Comparison of ENCODE assay signal across 8 cellular contexts in the genomic region with DNA sequence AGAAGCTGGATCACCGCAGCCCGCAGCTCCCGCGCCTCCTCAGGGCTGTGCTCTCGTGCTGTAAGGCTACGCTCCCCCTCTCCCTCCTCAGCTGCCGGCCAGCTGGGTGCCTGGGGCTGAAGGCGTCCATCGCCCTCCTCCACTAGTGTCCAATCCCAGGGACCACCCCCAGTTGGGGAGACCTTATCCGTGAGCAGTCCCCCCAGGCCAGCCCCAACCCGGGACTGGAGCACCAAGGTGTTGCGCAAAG. TPM values are rescaled to one million over a fixed set of nuclear protein-coding genes. Genes with fewer than 3 reads are reported as not detected.
A peak's percentile ranks its signal among the peaks of the same experiment; 100 is the strongest.
DNase-seq lines count a peak whose midpoint lies in the region; ATAC-seq, FAIRE-seq and TF ChIP-seq lines count a peak whose summit lies in the region.

No MANE protein-coding gene starts in this region.

- peak overlapping the region; percentile 88 for H3K4me3 Mint-ChIP-seq in chondrocyte (ENCODE audit: unreplicated experiment)

- FAIRE-seq in A549 (lab: Jason Lieb, UNC), result no peak

- H3K4me1 ChIP-seq in A549 (peaks cover 11% of the 10 kb centered on the region), HUES64 (ENCODE audit: insufficient read depth, low read length) (no peaks in the 10 kb centered on the region), muscle layer of colon (ENCODE audit: insufficient read depth, low read length) (peaks cover 11% of the 10 kb centered on the region)

- no peak for TF ChIP-seq RAD21 in A549 (conservative IDR thresholded peaks at IDR 0.05 in 1 of 2, IDR thresholded peaks at IDR 0.05 in 1 of 2)

- peaks cover 8% of the 10 kb centered on the region for H3K27me3 Mint-ChIP-seq in chondrocyte (ENCODE audit: low read depth)

- H3K4me1 Mint-ChIP-seq in chondrocyte (ENCODE audit: low read depth), result peaks cover 5% of the 10 kb centered on the region

- CTCF ChIA-PET in A549 (lab: Yijun Ruan, JAX), result interaction anchor here (0.6 to 6.6 kb wide), 52 partner anchors 9 to 286 kb away, joined by 3 to 173 read pairs (median 5); partner anchors contain the start of genes CATSPER1, CCDC85B, CFL1 and KAT5

- 66% methylated on average over 8 of the region's 12 CpGs for WGBS in A549 (ENCODE audit: missing lambda C conversion rate)
- WGBS in HUES64, result 91% methylated on average over 12 of the region's 12 CpGs

- H3K36me3 ChIP-seq in HUES64 (ENCODE audit: insufficient read depth, low read length), result peaks cover 6% of the 10 kb centered on the region; the same call in 1 of the 2 replicates
- peaks cover 18% of the 10 kb centered on the region for H3K36me3 ChIP-seq in muscle layer of colon (ENCODE audit: insufficient read depth, low read length)

- H3K9ac ChIP-seq in HUES64 (ENCODE audit: low read depth, low read length) (no peak overlapping the region), muscle layer of colon (ENCODE audit: low read length) (no peak overlapping the region)

- no peaks in the 10 kb centered on the region for H3K9me3 Mint-ChIP-seq in chondrocyte (ENCODE audit: low read depth)

- H3K9me3 ChIP-seq in A549, result no peaks in the 10 kb centered on the region
- H3K9me3 ChIP-seq in HUES64 (ENCODE audit: insufficient read depth, low read depth, low read length), result no peaks in the 10 kb centered on the region
- no peaks in the 10 kb centered on the region for H3K9me3 ChIP-seq in muscle layer of colon (ENCODE audit: low read length)

- POLR2A ChIA-PET in A549 (lab: Yijun Ruan, JAX), result interaction anchor here (0.6 to 2.1 kb wide), 7 partner anchors 10 to 109 kb away, joined by 3 to 8 read pairs (median 4); partner anchors contain the start of genes FIBP, KAT5, MUS81 and RNASEH2C

- peaks cover 3% of the 10 kb centered on the region for H3K36me3 Mint-ChIP-seq in chondrocyte (ENCODE audit: low read depth)

- H3K27ac Mint-ChIP-seq in chondrocyte (ENCODE audit: unreplicated experiment), result no peak overlapping the region

- TF ChIP-seq CTCF in A549 (IDR thresholded peaks at IDR 0.05), result no peak
- no peak for TF ChIP-seq CTCF in chondrocyte (IDR thresholded peaks at IDR 0.05)

- peak in 1 of 2 experiments; percentile 1; a peak in 2 of 6 replicates for ATAC-seq in A549
- no peak for ATAC-seq in HG03135 (IDR thresholded peaks at IDR 0.05; ENCODE audit: unreplicated experiment)

- peak overlapping the region; percentile 99 for H3K4me2 ChIP-seq in A549

- no peak for TF ChIP-seq EP300 in A549 (IDR thresholded peaks at IDR 0.05)

- DNase-seq in A549 (ENCODE audit: low read depth in 1 of 2, low spot score in 1 of 2), result no peak
- no peak for DNase-seq in chondrocyte (ENCODE audit: low spot score)
- no peak for DNase-seq in stimulated activated naive CD4-positive, alpha-beta T cell treated with Interleukin-2 at 50 U/mL for 16 hours (lab: John Stamatoyannopoulos, UW)
- DNase-seq in iPS-NIHi11 (ENCODE audit: low spot score), result no peak
- no peak for DNase-seq in NCI-H526 treated with DMSO at 0.1 percent for 48 hours (lab: John Stamatoyannopoulos, UW)

- H3K27me3 ChIP-seq in HUES64 (ENCODE audit: insufficient read depth, low read length) (peaks cover 37% of the 10 kb centered on the region), muscle layer of colon (ENCODE audit: control insufficient read depth in 1 of 2, insufficient read depth in 2 of 2, low read length in 2 of 2) (no peaks in the 10 kb centered on the region)

- no peak for TF ChIP-seq POLR2A in A549 (IDR thresholded peaks at IDR 0.05; ENCODE audit: low read length)

- H3K27ac ChIP-seq in A549, result peak overlapping the region; percentile 93 to 98
- no peak overlapping the region for H3K27ac ChIP-seq in HUES64 (ENCODE audit: low read depth, low read length)
- no peak overlapping the region for H3K27ac ChIP-seq in muscle layer of colon (ENCODE audit: low read depth, low read length)

- H3K4me3 ChIP-seq in A549 (peak overlapping the region; percentile 98), HUES64 (ENCODE audit: low read length) (peak overlapping the region; percentile 63), muscle layer of colon (ENCODE audit: low read depth in 1 of 2, low read length in 2 of 2) (peak overlapping the region; percentile 70 to 83)

TF ChIP-seq in A549, 52 proteins besides CTCF, POLR2A, EP300 and RAD21:
- TF ChIP-seq, protein P1, sequence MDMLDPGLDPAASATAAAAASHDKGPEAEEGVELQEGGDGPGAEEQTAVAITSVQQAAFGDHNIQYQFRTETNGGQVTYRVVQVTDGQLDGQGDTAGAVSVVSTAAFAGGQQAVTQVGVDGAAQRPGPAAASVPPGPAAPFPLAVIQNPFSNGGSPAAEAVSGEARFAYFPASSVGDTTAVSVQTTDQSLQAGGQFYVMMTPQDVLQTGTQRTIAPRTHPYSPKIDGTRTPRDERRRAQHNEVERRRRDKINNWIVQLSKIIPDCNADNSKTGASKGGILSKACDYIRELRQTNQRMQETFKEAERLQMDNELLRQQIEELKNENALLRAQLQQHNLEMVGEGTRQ (IDR thresholded peaks at IDR 0.05), result no peak
- 0 out of 4 replicates have a peak, but pooled peaks of 1 of the 2 experiments have one; percentile 73 for TF ChIP-seq CEBPB (IDR thresholded peaks at IDR 0.05)

RNA-seq across cellular contexts. Expression of gene AP5B1, which starts 1.2 kb away (rescaled TPM):
- polyA plus RNA-seq in A549 (2011; rRNA removed), result 5.2 and 5.8 TPM in 2 replicates
- polyA plus RNA-seq in A549 (2012; cell fraction: cytosol; rRNA removed), result 6.8 and 10.8 TPM in 2 replicates
- 12.7 and 19.9 TPM in 2 replicates for polyA plus RNA-seq in A549 (2012; cell fraction: nucleus; rRNA removed)
- 9.0 to 10.2 TPM (median 9.2 TPM) in 3 replicates for polyA plus RNA-seq in A549 (2017; fragmentation: RNase III; extraction: RNeasy Plus Mini Kit Qiagen cat#74134 plus additional on column Dnase treatment)
- 8.4 and 9.3 TPM in 2 replicates for polyA minus RNA-seq in A549 (2011; rRNA and poly(A)+ RNA removed)
- 3.3 TPM for polyA plus RNA-seq in HUES64 (2013, experiment 1 of 2)
- 5.6 TPM for polyA plus RNA-seq in HUES64 (2013, experiment 2 of 2)
- total RNA-seq in chondrocyte, result 13.8 to 14.6 TPM (median 14.1 TPM) in 3 replicates

RNA-seq across cellular contexts. Expression of gene OVOL1, which starts 7.3 kb away (rescaled TPM):
- polyA plus RNA-seq in A549 (2011; rRNA removed), result not detected in 2 replicates
- 0.01 TPM in 1 of 2 replicates, not detected in the other for polyA plus RNA-seq in A549 (2012; cell fraction: cytosol; rRNA removed)
- 0.04 and 0.07 TPM in 2 replicates for polyA plus RNA-seq in A549 (2012; cell fraction: nucleus; rRNA removed)
- not detected in 3 replicates for polyA plus RNA-seq in A549 (2017; fragmentation: RNase III; extraction: RNeasy Plus Mini Kit Qiagen cat#74134 plus additional on column Dnase treatment)
- not detected in 2 replicates for polyA minus RNA-seq in A549 (2011; rRNA and poly(A)+ RNA removed)
- polyA plus RNA-seq in HUES64 (2013, experiment 1 of 2), result 1.2 TPM
- 1.2 TPM for polyA plus RNA-seq in HUES64 (2013, experiment 2 of 2)
- total RNA-seq in chondrocyte, result 0.12 TPM in 1 of 3 replicates, not detected in the others

RNA-seq across cellular contexts. Expression of gene SNX32, which starts 54.2 kb away (rescaled TPM):
- polyA plus RNA-seq in A549 (2011; rRNA removed) (not detected in 2 replicates), A549 (2017; fragmentation: RNase III; extraction: RNeasy Plus Mini Kit Qiagen cat#74134 plus additional on column Dnase treatment) (0.04 to 0.08 TPM (median 0.05 TPM) in 3 replicates)
- polyA plus RNA-seq in A549 (2012; cell fraction: cytosol; rRNA removed), result not detected in 2 replicates
- not detected in 2 replicates for polyA plus RNA-seq in A549 (2012; cell fraction: nucleus; rRNA removed)
- polyA minus RNA-seq in A549 (2011; rRNA and poly(A)+ RNA removed), result not detected in 2 replicates
- polyA plus RNA-seq in HUES64 (2013, experiment 1 of 2), result 1.00 TPM
- 1.7 TPM for polyA plus RNA-seq in HUES64 (2013, experiment 2 of 2)
- 0.79 to 1.8 TPM (median 0.80 TPM) in 3 replicates for total RNA-seq in chondrocyte

RNA-seq across cellular contexts. Expression of gene RNASEH2C, which starts 59.0 kb away (rescaled TPM):
- 15.1 and 15.8 TPM in 2 replicates for polyA plus RNA-seq in A549 (2011; rRNA removed)
- polyA plus RNA-seq in A549 (2012; cell fraction: cytosol; rRNA removed), result 43.5 and 49.5 TPM in 2 replicates
- polyA plus RNA-seq in A549 (2012; cell fraction: nucleus; rRNA removed), result 79.6 and 95.4 TPM in 2 replicates
- 36.4 to 39.3 TPM (median 36.9 TPM) in 3 replicates for polyA plus RNA-seq in A549 (2017; fragmentation: RNase III; extraction: RNeasy Plus Mini Kit Qiagen cat#74134 plus additional on column Dnase treatment)
- polyA minus RNA-seq in A549 (2011; rRNA and poly(A)+ RNA removed), result 8.9 and 9.1 TPM in 2 replicates
- 28.6 TPM for polyA plus RNA-seq in HUES64 (2013, experiment 1 of 2)
- 30.2 TPM for polyA plus RNA-seq in HUES64 (2013, experiment 2 of 2)
- 39.3 to 56.9 TPM (median 42.7 TPM) in 3 replicates for total RNA-seq in chondrocyte

Comparison
In these comparisons a context has a peak if more than half of its experiments do, and no peak if none do; other contexts are left out.
1. H3K27ac ChIP-seq: peak in A549 (2 of 2); none in HUES64 (single experiment) and muscle layer of colon (single experiment).
2. Peak in every context shown above with its lines, with median percentiles within 50 percentile points of each other: H3K4me3 ChIP-seq.